ENCODE assay signal across 1 cellular context in genomic region chr1:2429780-2430591, GRCh38.
TF ChIP-seq lines count a peak whose summit lies in the region.

No MANE protein-coding gene starts in this region.

TF ChIP-seq in GM23338, 12 proteins besides CTCF, POLR2A, EP300 and RAD21:
- no peak for TF ChIP-seq ZNF114 (CRISPR knock-in tag; IDR thresholded peaks at IDR 0.05)
- no peak for TF ChIP-seq POLR2AphosphoS5 (IDR thresholded peaks at IDR 0.05; ENCODE audit: low read depth)
- TF ChIP-seq ZNF331 (CRISPR knock-in tag; IDR thresholded peaks at IDR 0.05; ENCODE audit: low read depth): no peak
- TF ChIP-seq NANOG (IDR thresholded peaks at IDR 0.05; ENCODE audit: borderline replicate concordance): no peak
- TF ChIP-seq ZNF462 (CRISPR knock-in tag; IDR thresholded peaks at IDR 0.05): no peak
- TF ChIP-seq EZH2phosphoT487 (IDR thresholded peaks at IDR 0.05; ENCODE audit: unreplicated experiment): no peak
- no peak for TF ChIP-seq JUNB (IDR thresholded peaks at IDR 0.05; ENCODE audit: unreplicated experiment)
- no peak for TF ChIP-seq EZH2 (IDR thresholded peaks at IDR 0.05; ENCODE audit: low read depth, unreplicated experiment)
- no peak for TF ChIP-seq STAT1 (IDR thresholded peaks at IDR 0.05; ENCODE audit: unreplicated experiment)
- no peak for TF ChIP-seq CREB1 (CRISPR knock-in tag; IDR thresholded peaks at IDR 0.05; ENCODE audit: low read depth)
- no peak for TF ChIP-seq REST (IDR thresholded peaks at IDR 0.05; ENCODE audit: unreplicated experiment)
TF ChIP-seq in GM23338: peak in this region for 0.
